8 cellular contexts compared by ENCODE assay signal in the genomic region with DNA sequence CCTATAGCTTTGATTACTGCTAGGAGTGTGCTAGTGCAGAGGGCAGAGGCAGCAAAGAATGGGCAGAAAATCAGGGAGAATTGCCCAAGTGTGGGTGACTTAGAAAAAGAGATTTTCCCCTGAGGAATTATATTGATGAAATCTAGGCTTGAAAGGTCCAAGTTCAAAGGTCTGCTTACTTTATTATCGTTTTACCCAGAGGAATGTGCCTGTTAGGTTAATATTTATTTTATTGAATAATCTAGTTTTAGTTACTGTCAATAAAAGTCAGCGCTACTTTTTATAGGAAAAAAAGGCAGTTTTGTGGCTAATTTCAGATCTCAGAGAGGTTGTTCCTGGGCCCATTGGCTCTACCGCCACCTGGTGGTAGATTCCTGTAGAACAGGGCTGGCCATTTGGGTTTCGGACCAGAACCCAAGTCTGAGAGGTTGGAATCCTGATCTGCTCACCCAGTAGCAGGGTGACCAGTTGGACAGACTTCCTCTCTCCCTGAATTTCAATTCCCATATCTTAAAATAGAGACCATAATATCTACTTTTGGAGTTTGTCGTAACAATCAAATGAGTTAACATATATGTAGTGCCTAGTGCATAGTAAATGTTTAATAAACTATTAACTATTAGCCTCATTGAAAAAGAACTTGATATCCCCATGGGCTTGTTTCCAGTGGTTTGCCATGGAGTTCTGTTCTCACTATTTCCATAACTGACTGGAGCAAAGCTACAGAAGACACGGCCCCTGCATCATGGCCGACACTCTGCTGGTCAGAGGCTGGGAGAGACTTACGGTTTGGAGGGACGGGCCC.
DNase-seq lines count a peak whose midpoint lies in the region; ATAC-seq and TF ChIP-seq lines count a peak whose summit lies in the region.

No MANE protein-coding gene starts in this region.

- H3K4me1 Mint-ChIP-seq in nephron: no peaks in the 10 kb centered on the region

- TF ChIP-seq CTCF in fibroblast of mammary gland (conservative IDR thresholded peaks at IDR 0.05; ENCODE audit: control insufficient read depth, insufficient read depth, low read depth, low read length) (peak; percentile 98), nephron (IDR thresholded peaks at IDR 0.05; ENCODE audit: unreplicated experiment in 3 of 3) (peak; percentile 97 to 98 (median 97))

- peaks cover 7% of the 10 kb centered on the region for H3K9me3 Mint-ChIP-seq in nephron

- no peak for ATAC-seq in GM19035 (IDR thresholded peaks at IDR 0.05; ENCODE audit: unreplicated experiment)

- H3K27ac Mint-ChIP-seq in nephron: peak overlapping the region; percentile 53 to 66 (median 65)

- DNase-seq in NCI-H2107 treated with DMSO at 0.1 percent for 48 hours (lab: John Stamatoyannopoulos, UW; ENCODE audit: unreplicated experiment) (peak; percentile 24), NCI-H2107 (lab: John Stamatoyannopoulos, UW) (no peak), NCI-H69 (lab: John Stamatoyannopoulos, UW) (peak; percentile 16), fibroblast of mammary gland (ENCODE audit: low read depth) (peak; percentile 56)
- peak; percentile 72 for DNase-seq in activated T-cell treated with anti-CD3 and anti-CD28 coated beads, Interleukin-2, amount 50 U/mL, for 1 hour
- peak; percentile 29 for DNase-seq in stimulated activated naive CD4-positive, alpha-beta T cell treated with Interleukin-2 at 50 U/mL for 16 hours (lab: John Stamatoyannopoulos, UW)

- H3K36me3 Mint-ChIP-seq in nephron (ENCODE audit: low read depth): peaks cover 10% of the 10 kb centered on the region

- no peaks in the 10 kb centered on the region for H3K27me3 Mint-ChIP-seq in nephron (ENCODE audit: low read depth)

- no peak overlapping the region for H3K4me3 ChIP-seq in fibroblast of mammary gland (ENCODE audit: control insufficient read depth, low read depth, low read length)

- no peak overlapping the region for H3K4me3 Mint-ChIP-seq in nephron
